In the genomic region with DNA sequence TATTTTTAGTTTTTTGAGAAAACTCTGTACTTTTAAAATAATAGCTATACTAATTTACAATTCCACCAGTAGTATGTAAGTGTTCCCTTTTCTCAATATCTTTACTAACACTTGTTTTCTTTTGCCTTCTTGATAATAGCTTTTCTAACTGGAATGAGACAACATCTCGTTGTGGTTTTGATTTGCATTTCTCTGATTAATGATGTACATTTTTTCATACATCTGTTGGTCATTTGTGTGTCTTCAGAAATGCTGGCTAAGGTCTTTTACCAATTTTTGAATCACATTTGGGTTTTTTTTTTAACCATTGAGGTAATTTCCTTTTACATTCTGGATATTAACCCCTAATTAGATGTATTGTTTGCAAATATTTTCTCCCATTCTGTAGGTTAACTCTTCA, we compare ENCODE assay signal across 20 cellular contexts.
DNase-seq lines count a peak whose midpoint lies in the region; ATAC-seq and TF ChIP-seq lines count a peak whose summit lies in the region.
"Had no signal": no experiment of that assay in that cellular context is flagged by ENCODE, and none has a peak within 500 bp of the region (broad histone marks: within the 10 kb centered on the region; RNA-seq: fewer than 3 reads in every experiment).

No MANE protein-coding gene starts in this region.

- peaks cover 13% of the 10 kb centered on the region for H3K36me3 Mint-ChIP-seq in osteocyte (ENCODE audit: unreplicated experiment)

- peaks cover 8% of the 10 kb centered on the region for H3K9me3 Mint-ChIP-seq in osteocyte (ENCODE audit: unreplicated experiment)

- no peak overlapping the region for H3K4me3 Mint-ChIP-seq in osteocyte (ENCODE audit: unreplicated experiment)
- H3K4me3 Mint-ChIP-seq: CD4-positive, alpha-beta memory T cell had no signal

- H3K27me3 Mint-ChIP-seq in osteocyte (ENCODE audit: unreplicated experiment) = no peaks in the 10 kb centered on the region
- H3K27me3 Mint-ChIP-seq: CD4-positive, alpha-beta memory T cell had no signal

- H3K27me3 ChIP-seq in foreskin keratinocyte = no peaks in the 10 kb centered on the region
- H3K27me3 ChIP-seq: BLaER1 treated with 17β-estradiol and CSF1 and Interleukin-3, amounts not matched to agents 10 nM and 100 nM had no signal

- TF ChIP-seq CTCF in osteocyte (IDR thresholded peaks at IDR 0.05) = no peak
- TF ChIP-seq CTCF in foreskin keratinocyte (conservative IDR thresholded peaks at IDR 0.05) = no peak

- no peaks in the 10 kb centered on the region for H3K4me1 ChIP-seq in foreskin keratinocyte

- peak; percentile 25 for DNase-seq in GM04503 (ENCODE audit: low read depth)
- DNase-seq in NCI-H526 (lab: John Stamatoyannopoulos, UW) = peak; percentile 54 to 80
- DNase-seq in fibroblast of gingiva (ENCODE audit: low read depth) = peak; percentile 22
- no peak for DNase-seq in osteocyte (ENCODE audit: extremely low spot score, unreplicated experiment)
- DNase-seq in foreskin keratinocyte = no peak
- no peak for DNase-seq in DMS79 treated with DMSO at 0.1 percent for 48 hours (lab: John Stamatoyannopoulos, UW)
- DNase-seq in NCI-H2107 (lab: John Stamatoyannopoulos, UW) = no peak
- DNase-seq: Caco-2; CD4-positive, alpha-beta memory T cell; DMS 273 treated with DMSO at 0.1 percent for 48 hours; DND-41; Karpas-422; NCI-H1417; NCI-H1694 treated with DMSO at 0.1 percent for 48 hours; NCI-H345; NCI-H524 treated with DMSO at 0.1 percent for 48 hours; PC-3; Right ventricle myocardium superior; SK-N-SH had no signal

- no peak overlapping the region for H3K27ac ChIP-seq in foreskin keratinocyte
- H3K27ac ChIP-seq: BLaER1 treated with 17β-estradiol and CSF1 and Interleukin-3, amounts not matched to agents 10 nM and 100 nM had no signal

- H3K4me1 Mint-ChIP-seq in osteocyte (ENCODE audit: unreplicated experiment) = peaks cover 26% of the 10 kb centered on the region
- H3K4me1 Mint-ChIP-seq: CD4-positive, alpha-beta memory T cell had no signal

- no peak for ATAC-seq in foreskin keratinocyte
- ATAC-seq: PC-3 had no signal

- peak overlapping the region; percentile 27 for H3K27ac Mint-ChIP-seq in osteocyte (ENCODE audit: unreplicated experiment)
- H3K27ac Mint-ChIP-seq: CD4-positive, alpha-beta memory T cell had no signal

Comparison
In these comparisons a context has a peak if more than half of its experiments do, and no peak if none do; other contexts are left out.
1. DNase-seq: peak in GM04503 (single experiment), NCI-H526 (2 of 2) and fibroblast of gingiva (single experiment); none in osteocyte (single experiment), foreskin keratinocyte (0 of 2), DMS79 treated with DMSO at 0.1 percent for 48 hours (single experiment) and NCI-H2107 (single experiment).